ENCODE assay signal across 13 cellular contexts in genomic region chr3:149596136-149596770, GRCh38.
DNase-seq lines count a peak whose midpoint lies in the region; ATAC-seq and TF ChIP-seq lines count a peak whose summit lies in the region.
"Had no signal": no experiment of that assay in that cellular context is flagged by ENCODE, and none has a peak within 500 bp of the region (broad histone marks: within the 10 kb centered on the region; RNA-seq: fewer than 3 reads in every experiment).

No MANE protein-coding gene starts in this region.

- ATAC-seq in thoracic aorta (ENCODE audit: insufficient number of reproducible peaks, low FRiP score, low read depth): peak; percentile 32
- ATAC-seq in GM21825 (IDR thresholded peaks at IDR 0.05; ENCODE audit: unreplicated experiment): no peak
- ATAC-seq in GM18873 (IDR thresholded peaks at IDR 0.05; ENCODE audit: low FRiP score, unreplicated experiment): no peak
- no peak for ATAC-seq in HG03135 (IDR thresholded peaks at IDR 0.05; ENCODE audit: unreplicated experiment)

- H3K9me3 Mint-ChIP-seq in HFFc6: no peaks in the 10 kb centered on the region
- H3K9me3 Mint-ChIP-seq: activated naive CD8-positive, alpha-beta T cell treated with anti-CD3 and anti-CD28 coated beads, Interleukin-2, amount 10 ng/mL, durations not matched to agents 7 days and 5 days had no signal

- H3K27ac ChIP-seq in adrenal gland: peak overlapping the region in 3 of 5 donors; percentile 44 to 70 (median 64)
- H3K27ac ChIP-seq in thoracic aorta: peak overlapping the region; percentile 21 to 60
- H3K27ac ChIP-seq: hepatocyte, suprapubic skin had no signal

- no peaks in the 10 kb centered on the region for H3K27me3 ChIP-seq in adrenal gland
- H3K27me3 ChIP-seq in thoracic aorta (replicated peaks; ENCODE audit: insufficient read depth): no peaks in the 10 kb centered on the region
- H3K27me3 ChIP-seq: hepatocyte, suprapubic skin had no signal

- no peaks in the 10 kb centered on the region for H3K27me3 Mint-ChIP-seq in HFFc6 (ENCODE audit: insufficient read depth)

- H3K9me3 ChIP-seq in adrenal gland (replicated peaks in 1 of 3): no peaks in the 10 kb centered on the region
- H3K9me3 ChIP-seq in thoracic aorta: no peaks in the 10 kb centered on the region
- H3K9me3 ChIP-seq: suprapubic skin had no signal

- H3K4me3 Mint-ChIP-seq in HFFc6: peak overlapping the region; percentile 52
- H3K4me3 Mint-ChIP-seq: activated naive CD8-positive, alpha-beta T cell treated with anti-CD3 and anti-CD28 coated beads, Interleukin-2, amount 10 ng/mL, durations not matched to agents 7 days and 5 days had no signal

- H3K27ac Mint-ChIP-seq in HFFc6: no peak overlapping the region; the same call in 1 of the 2 replicates
- H3K27ac Mint-ChIP-seq: activated naive CD8-positive, alpha-beta T cell treated with anti-CD3 and anti-CD28 coated beads, Interleukin-2, amount 10 ng/mL, durations not matched to agents 7 days and 5 days had no signal

- intact Hi-C loops in adrenal gland (cut with DNase I): loop anchor here in 1 of 2 donors (10.0 kb wide), 1 partner anchor 59 kb away; the partner anchor contains the start of gene WWTR1

- TF ChIP-seq CTCF in HFFc6 (IDR thresholded peaks at IDR 0.05) (no peak), adrenal gland (IDR thresholded peaks at IDR 0.05) (no peak), thoracic aorta (IDR thresholded peaks at IDR 0.05) (no peak)

- DNase-seq in HFFc6: no peak
- DNase-seq in adrenal gland: peak; percentile 41 to 65 (median 55)
- peak; percentile 68 for DNase-seq in kidney tubule cell (ENCODE audit: low spot score)
- no peak for DNase-seq in thoracic aorta (ENCODE audit: low spot score)
- no peak for DNase-seq in RKO (ENCODE audit: low spot score)
- DNase-seq: activated naive CD8-positive, alpha-beta T cell treated with anti-CD3 and anti-CD28 coated beads, Interleukin-2, amount 10 ng/mL, durations not matched to agents 7 days and 5 days; NCI-H1092; Right ventricle myocardium superior had no signal

- H3K36me3 ChIP-seq in adrenal gland (replicated peaks in 1 of 2): no peaks in the 10 kb centered on the region
- no peaks in the 10 kb centered on the region for H3K36me3 ChIP-seq in thoracic aorta
- H3K36me3 ChIP-seq: suprapubic skin had no signal

- H3K4me3 ChIP-seq in adrenal gland (no peak overlapping the region), thoracic aorta (peak overlapping the region; percentile 23)
- H3K4me3 ChIP-seq: hepatocyte, suprapubic skin had no signal

- WGBS in adrenal gland, 4 donors: 46 to 66% (median 63%) methylated on average over 5 to 6 of the region's 6 CpGs

- H3K4me1 ChIP-seq in adrenal gland (replicated peaks in 1 of 2): peaks cover 0 to 23% of the 10 kb centered on the region in 2 donors
- peaks cover 58 to 85% of the 10 kb centered on the region in 2 donors for H3K4me1 ChIP-seq in thoracic aorta (ENCODE audit: control insufficient read depth in 1 of 2, low read depth in 2 of 2)

- peaks cover 33% of the 10 kb centered on the region for H3K4me1 Mint-ChIP-seq in HFFc6 (ENCODE audit: low read depth)
- H3K4me1 Mint-ChIP-seq: activated naive CD8-positive, alpha-beta T cell treated with anti-CD3 and anti-CD28 coated beads, Interleukin-2, amount 10 ng/mL, durations not matched to agents 7 days and 5 days had no signal

- 0 out of 2 replicates have a peak, but pooled peaks cover 6% of the 10 kb centered on the region for H3K36me3 Mint-ChIP-seq in HFFc6 (ENCODE audit: low read depth)
- H3K36me3 Mint-ChIP-seq: activated naive CD8-positive, alpha-beta T cell treated with anti-CD3 and anti-CD28 coated beads, Interleukin-2, amount 10 ng/mL, durations not matched to agents 7 days and 5 days had no signal

- TF ChIP-seq POLR2A in adrenal gland (IDR thresholded peaks at IDR 0.05): no peak

Comparison
In these comparisons a context has a peak if more than half of its experiments do, and no peak if none do; other contexts are left out.
1. DNase-seq: peak in adrenal gland (7 of 7) and kidney tubule cell (single experiment); none in HFFc6 (single experiment), thoracic aorta (single experiment) and RKO (single experiment).